ENCODE assay signal across 20 cellular contexts in genomic region chr16:53537591-53537990, GRCh38. TPM values are rescaled to one million over a fixed set of nuclear protein-coding genes. Genes with fewer than 3 reads are reported as not detected.
DNase-seq lines count a peak whose midpoint lies in the region; ATAC-seq and TF ChIP-seq lines count a peak whose summit lies in the region.
"Had no signal": no experiment of that assay in that cellular context is flagged by ENCODE, and none has a peak within 500 bp of the region (broad histone marks: within the 10 kb centered on the region; RNA-seq: fewer than 3 reads in every experiment).

No MANE protein-coding gene starts in this region.

- no peaks in the 10 kb centered on the region for H3K27me3 ChIP-seq in CD4-positive, CD25-positive, alpha-beta regulatory T cell (ENCODE audit: control insufficient read depth, insufficient read depth, low read length)
- H3K27me3 ChIP-seq in CD8-positive, alpha-beta T cell (ENCODE audit: insufficient read depth, low read length) = peaks cover 7% of the 10 kb centered on the region
- no peaks in the 10 kb centered on the region for H3K27me3 ChIP-seq in upper lobe of right lung
- H3K27me3 ChIP-seq: BE2C had no signal

- POLR2A ChIA-PET in CD8-positive, alpha-beta T cell (lab: Charles Lee) = interaction anchor here (1.4 kb wide), 1 partner anchor 8 kb away, joined by 4 read pairs; no protein-coding TSS in a partner anchor

- CTCF ChIA-PET in CD8-positive, alpha-beta T cell (lab: Charles Lee) = interaction anchor here (1.3 to 1.9 kb wide), 2 partner anchors 9 to 12 kb away, joined by 3 to 14 read pairs; no protein-coding TSS in a partner anchor

- peak in 1 of 3 donors; percentile 35 for DNase-seq in CD4-positive, CD25-positive, alpha-beta regulatory T cell
- no peak for DNase-seq in CD8-positive, alpha-beta T cell
- peak in 2 of 3 experiments; percentile 2 to 5 for DNase-seq in effector memory CD8-positive, alpha-beta T cell
- no peak for DNase-seq in stimulated activated effector memory CD8-positive, alpha-beta T cell treated with anti-CD3 and anti-CD28 coated beads, Interleukin-12 subunit alpha, Interleukin-12 subunit beta, amount 100 ng/mL, for 72 hours (ENCODE audit: low spot score in 2 of 2)
- DNase-seq in upper lobe of right lung = no peak
- DNase-seq: ACHN; BE2C; C1 segment of cervical spinal cord; Calu3; CD4-positive, alpha-beta T cell; DMS 273 treated with DMSO at 0.1 percent for 48 hours; DMS53; DND-41; EL; GOT3; H7; HFFc6 had no signal

- no peak overlapping the region for H3K27ac ChIP-seq in CD4-positive, CD25-positive, alpha-beta regulatory T cell (ENCODE audit: insufficient read depth, low read length, poor library complexity, severe bottlenecking)
- H3K27ac ChIP-seq in CD8-positive, alpha-beta T cell (ENCODE audit: low read depth, low read length) = no peak overlapping the region
- H3K27ac ChIP-seq in upper lobe of right lung = no peak overlapping the region
- H3K27ac ChIP-seq: HL-60 had no signal

- no peaks in the 10 kb centered on the region for H3K9me3 ChIP-seq in CD4-positive, CD25-positive, alpha-beta regulatory T cell (ENCODE audit: control insufficient read depth in 2 of 2, low read length in 2 of 2)
- no peaks in the 10 kb centered on the region for H3K9me3 ChIP-seq in CD8-positive, alpha-beta T cell (ENCODE audit: low read length)
- H3K9me3 ChIP-seq in upper lobe of right lung = no peaks in the 10 kb centered on the region
- H3K9me3 ChIP-seq: BE2C had no signal

- no peaks in the 10 kb centered on the region for H3K9me3 Mint-ChIP-seq in CD4-positive, CD25-positive, alpha-beta regulatory T cell
- H3K9me3 Mint-ChIP-seq in CD8-positive, alpha-beta T cell = no peaks in the 10 kb centered on the region
- H3K9me3 Mint-ChIP-seq in effector memory CD8-positive, alpha-beta T cell = no peaks in the 10 kb centered on the region
- H3K9me3 Mint-ChIP-seq in stimulated activated effector memory CD8-positive, alpha-beta T cell treated with anti-CD3 and anti-CD28 coated beads, Interleukin-12 subunit alpha, Interleukin-12 subunit beta, amount 100 ng/mL, for 72 hours = no peaks in the 10 kb centered on the region
- H3K9me3 Mint-ChIP-seq: CD4-positive, alpha-beta T cell; HFFc6 had no signal

- H3K27ac Mint-ChIP-seq in CD4-positive, CD25-positive, alpha-beta regulatory T cell = peak overlapping the region; percentile 64 to 85 (median 82)
- no peak overlapping the region for H3K27ac Mint-ChIP-seq in CD8-positive, alpha-beta T cell
- H3K27ac Mint-ChIP-seq in effector memory CD8-positive, alpha-beta T cell = peak overlapping the region; percentile 44 to 88
- H3K27ac Mint-ChIP-seq in stimulated activated effector memory CD8-positive, alpha-beta T cell treated with anti-CD3 and anti-CD28 coated beads, Interleukin-12 subunit alpha, Interleukin-12 subunit beta, amount 100 ng/mL, for 72 hours = peak overlapping the region; percentile 59
- H3K27ac Mint-ChIP-seq: CD4-positive, alpha-beta T cell; HFFc6 had no signal

- ATAC-seq in CD4-positive, CD25-positive, alpha-beta regulatory T cell (ENCODE audit: low read depth in 2 of 2) = peak in 1 of 2 donors; percentile 48
- ATAC-seq in CD8-positive, alpha-beta T cell = peak; percentile 60
- ATAC-seq in effector memory CD8-positive, alpha-beta T cell (replicated peaks) = peak; percentile 67
- no peak for ATAC-seq in stimulated activated effector memory CD8-positive, alpha-beta T cell treated with anti-CD3 and anti-CD28 coated beads, Interleukin-12 subunit alpha, Interleukin-12 subunit beta, amount 100 ng/mL, for 72 hours
- ATAC-seq in GM21423 (IDR thresholded peaks at IDR 0.05; ENCODE audit: unreplicated experiment) (no peak), upper lobe of right lung (no peak)
- ATAC-seq: HCT116 had no signal

- H3K4me1 Mint-ChIP-seq in CD4-positive, CD25-positive, alpha-beta regulatory T cell = peaks cover 13 to 45% (median 30%) of the 10 kb centered on the region in 4 donors
- peaks cover 19% of the 10 kb centered on the region for H3K4me1 Mint-ChIP-seq in CD8-positive, alpha-beta T cell (ENCODE audit: low read depth)
- peaks cover 30 to 37% of the 10 kb centered on the region in 2 donors for H3K4me1 Mint-ChIP-seq in effector memory CD8-positive, alpha-beta T cell (ENCODE audit: low read depth in 2 of 2)
- H3K4me1 Mint-ChIP-seq in stimulated activated effector memory CD8-positive, alpha-beta T cell treated with anti-CD3 and anti-CD28 coated beads, Interleukin-12 subunit alpha, Interleukin-12 subunit beta, amount 100 ng/mL, for 72 hours = peaks cover 50% of the 10 kb centered on the region

- peak overlapping the region; percentile 34 for H3K4me3 ChIP-seq in CD4-positive, CD25-positive, alpha-beta regulatory T cell (ENCODE audit: low read depth, low read length)
- no peak overlapping the region for H3K4me3 ChIP-seq in CD8-positive, alpha-beta T cell (ENCODE audit: low read depth, low read length)
- H3K4me3 ChIP-seq in upper lobe of right lung = no peak overlapping the region

- H3K36me3 ChIP-seq in CD4-positive, CD25-positive, alpha-beta regulatory T cell (ENCODE audit: control insufficient read depth, insufficient read depth, low read length) = no peaks in the 10 kb centered on the region
- no peaks in the 10 kb centered on the region for H3K36me3 ChIP-seq in CD8-positive, alpha-beta T cell (ENCODE audit: insufficient read depth, low read length)
- no peaks in the 10 kb centered on the region for H3K36me3 ChIP-seq in upper lobe of right lung
- H3K36me3 ChIP-seq: BE2C had no signal

- TF ChIP-seq CTCF in CD8-positive, alpha-beta T cell (IDR thresholded peaks at IDR 0.05) = no peak
- TF ChIP-seq CTCF in upper lobe of right lung (IDR thresholded peaks at IDR 0.05) = no peak

- H3K4me1 ChIP-seq in CD4-positive, CD25-positive, alpha-beta regulatory T cell (ENCODE audit: control insufficient read depth, insufficient read depth, low read length, poor library complexity, severe bottlenecking) = peaks cover 28% of the 10 kb centered on the region
- H3K4me1 ChIP-seq in CD8-positive, alpha-beta T cell (ENCODE audit: insufficient read depth, low read length) = no peaks in the 10 kb centered on the region
- no peaks in the 10 kb centered on the region for H3K4me1 ChIP-seq in upper lobe of right lung
- H3K4me1 ChIP-seq: BE2C had no signal

- H3K27me3 Mint-ChIP-seq in CD4-positive, CD25-positive, alpha-beta regulatory T cell = no peaks in the 10 kb centered on the region
- H3K27me3 Mint-ChIP-seq in CD8-positive, alpha-beta T cell (ENCODE audit: low read depth) = peaks cover 12% of the 10 kb centered on the region
- no peaks in the 10 kb centered on the region for H3K27me3 Mint-ChIP-seq in effector memory CD8-positive, alpha-beta T cell

- H3K4me3 Mint-ChIP-seq in CD4-positive, CD25-positive, alpha-beta regulatory T cell = peak overlapping the region in 2 of 4 donors; percentile 35 to 53
- H3K4me3 Mint-ChIP-seq in CD8-positive, alpha-beta T cell = no peak overlapping the region
- H3K4me3 Mint-ChIP-seq in effector memory CD8-positive, alpha-beta T cell = peak overlapping the region; percentile 17 to 55
- H3K4me3 Mint-ChIP-seq in stimulated activated effector memory CD8-positive, alpha-beta T cell treated with anti-CD3 and anti-CD28 coated beads, Interleukin-12 subunit alpha, Interleukin-12 subunit beta, amount 100 ng/mL, for 72 hours = no peak overlapping the region
- H3K4me3 Mint-ChIP-seq: CD4-positive, alpha-beta T cell; HFFc6 had no signal

- no peaks in the 10 kb centered on the region for H3K36me3 Mint-ChIP-seq in CD4-positive, CD25-positive, alpha-beta regulatory T cell
- H3K36me3 Mint-ChIP-seq in CD8-positive, alpha-beta T cell = no peaks in the 10 kb centered on the region
- H3K36me3 Mint-ChIP-seq in effector memory CD8-positive, alpha-beta T cell (ENCODE audit: insufficient read depth) = peaks cover 3% of the 10 kb centered on the region
- H3K36me3 Mint-ChIP-seq in stimulated activated effector memory CD8-positive, alpha-beta T cell treated with anti-CD3 and anti-CD28 coated beads, Interleukin-12 subunit alpha, Interleukin-12 subunit beta, amount 100 ng/mL, for 72 hours = no peaks in the 10 kb centered on the region

- intact Hi-C loops in CD8-positive, alpha-beta T cell (cut with DNase I, micrococcal nuclease) = no loop called here
- intact Hi-C loops in upper lobe of right lung (cut with DNase I) = no loop called here

RNA-seq across cellular contexts. Expression of gene AKTIP, which starts 34.6 kb away (rescaled TPM):
- total RNA-seq in CD4-positive, CD25-positive, alpha-beta regulatory T cell = 60.0 TPM
- polyA plus RNA-seq in CD4-positive, CD25-positive, alpha-beta regulatory T cell = 100 to 1,000 TPM in 1 of 4 donors, 10 to 100 TPM in 3; 74.1 to 109 (median 83.7) TPM
- 10 to 100 TPM; 56.4 to 63.4 TPM for total RNA-seq in CD8-positive, alpha-beta T cell
- total RNA-seq in upper lobe of right lung = 40.7 TPM

Comparison
In these comparisons a context has a peak if more than half of its experiments do, and no peak if none do; other contexts are left out.
1. ATAC-seq: peak in CD8-positive, alpha-beta T cell (single experiment) and effector memory CD8-positive, alpha-beta T cell (single experiment); none in stimulated activated effector memory CD8-positive, alpha-beta T cell treated with anti-CD3 and anti-CD28 coated beads, Interleukin-12 subunit alpha, Interleukin-12 subunit beta, amount 100 ng/mL, for 72 hours (single experiment), GM21423 (single experiment) and upper lobe of right lung (single experiment).
2. DNase-seq: peak in effector memory CD8-positive, alpha-beta T cell (2 of 3); none in CD8-positive, alpha-beta T cell (0 of 7), stimulated activated effector memory CD8-positive, alpha-beta T cell treated with anti-CD3 and anti-CD28 coated beads, Interleukin-12 subunit alpha, Interleukin-12 subunit beta, amount 100 ng/mL, for 72 hours (0 of 2) and upper lobe of right lung (single experiment).
3. H3K4me3 Mint-ChIP-seq: peak in effector memory CD8-positive, alpha-beta T cell (2 of 2); none in CD8-positive, alpha-beta T cell (single experiment) and stimulated activated effector memory CD8-positive, alpha-beta T cell treated with anti-CD3 and anti-CD28 coated beads, Interleukin-12 subunit alpha, Interleukin-12 subunit beta, amount 100 ng/mL, for 72 hours (single experiment).